Comparison of ENCODE assay signal across 2 cellular contexts in the genomic region with DNA sequence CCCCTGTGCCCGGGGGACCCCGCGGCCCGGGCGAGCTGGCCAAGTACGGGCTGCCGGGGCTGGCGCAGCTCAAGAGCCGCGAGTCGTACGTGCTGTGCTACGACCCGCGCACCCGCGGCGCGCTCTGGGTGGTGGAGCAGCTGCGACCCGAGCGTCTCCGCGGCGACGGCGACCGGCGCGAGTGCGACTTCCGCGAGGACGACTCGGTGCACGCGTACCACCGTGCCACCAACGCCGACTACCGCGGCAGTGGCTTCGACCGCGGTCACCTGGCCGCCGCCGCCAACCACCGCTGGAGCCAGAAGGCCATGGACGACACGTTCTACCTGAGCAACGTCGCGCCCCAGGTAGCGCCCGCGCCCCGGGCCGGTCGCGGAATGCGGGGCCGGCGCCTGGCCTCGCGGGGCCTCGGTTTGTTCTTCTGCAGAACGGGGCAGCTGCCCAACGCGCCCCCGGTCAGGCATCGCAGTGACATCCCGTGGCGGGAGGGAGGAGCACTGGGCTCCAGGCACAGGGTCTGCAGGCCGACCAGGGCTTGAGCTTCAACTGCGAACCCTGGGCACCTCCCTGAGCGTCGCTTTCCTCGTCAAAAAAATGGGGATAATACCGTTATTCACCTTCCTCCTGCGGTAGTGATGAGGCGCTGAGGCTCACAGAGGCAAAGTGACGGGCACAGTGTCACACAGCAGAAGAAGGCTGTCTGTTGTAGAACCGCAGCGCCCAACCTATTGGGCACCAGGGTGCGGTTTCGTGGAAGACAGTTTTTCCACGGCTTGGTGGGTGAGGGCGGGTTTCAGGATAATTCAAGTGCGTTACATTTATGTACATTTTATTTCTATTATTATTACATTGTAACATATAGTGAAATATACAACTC.
TF ChIP-seq lines count a peak whose summit lies in the region.

No MANE protein-coding gene starts in this region.

TF ChIP-seq in HEK293, 187 proteins besides CTCF, POLR2A, EP300 and RAD21 (continues in another document):
- TF ChIP-seq ZNF19 (tag by site-specific recombination; IDR thresholded peaks at IDR 0.05; ENCODE audit: low read depth) (no peak), KLF10 (tag by site-specific recombination; IDR thresholded peaks at IDR 0.05) (no peak), ZNF184 (tag by site-specific recombination; IDR thresholded peaks at IDR 0.05) (no peak), SP7 (tag by site-specific recombination; IDR thresholded peaks at IDR 0.05) (peak; percentile 14; the same call in 1 of the 2 replicates), KLF8 (tag by site-specific recombination; IDR thresholded peaks at IDR 0.05) (peak; percentile 11; the same call in 1 of the 2 replicates), ZSCAN30 (tag by site-specific recombination; IDR thresholded peaks at IDR 0.05) (0 out of 2 replicates have a peak, but pooled peaks have one; percentile 34), REPIN1 (tag by site-specific recombination; IDR thresholded peaks at IDR 0.05; ENCODE audit: low read depth) (no peak), ZNF768 (tag by site-specific recombination; IDR thresholded peaks at IDR 0.05) (0 out of 2 replicates have a peak, but pooled peaks have one; percentile 6), GLIS1 (tag by site-specific recombination; IDR thresholded peaks at IDR 0.05) (peak; percentile 50; the same call in 1 of the 2 replicates), ZNF501 (tag by site-specific recombination; IDR thresholded peaks at IDR 0.05) (no peak), ZBTB1 (tag by site-specific recombination; IDR thresholded peaks at IDR 0.05) (no peak)
- TF ChIP-seq, protein P1, sequence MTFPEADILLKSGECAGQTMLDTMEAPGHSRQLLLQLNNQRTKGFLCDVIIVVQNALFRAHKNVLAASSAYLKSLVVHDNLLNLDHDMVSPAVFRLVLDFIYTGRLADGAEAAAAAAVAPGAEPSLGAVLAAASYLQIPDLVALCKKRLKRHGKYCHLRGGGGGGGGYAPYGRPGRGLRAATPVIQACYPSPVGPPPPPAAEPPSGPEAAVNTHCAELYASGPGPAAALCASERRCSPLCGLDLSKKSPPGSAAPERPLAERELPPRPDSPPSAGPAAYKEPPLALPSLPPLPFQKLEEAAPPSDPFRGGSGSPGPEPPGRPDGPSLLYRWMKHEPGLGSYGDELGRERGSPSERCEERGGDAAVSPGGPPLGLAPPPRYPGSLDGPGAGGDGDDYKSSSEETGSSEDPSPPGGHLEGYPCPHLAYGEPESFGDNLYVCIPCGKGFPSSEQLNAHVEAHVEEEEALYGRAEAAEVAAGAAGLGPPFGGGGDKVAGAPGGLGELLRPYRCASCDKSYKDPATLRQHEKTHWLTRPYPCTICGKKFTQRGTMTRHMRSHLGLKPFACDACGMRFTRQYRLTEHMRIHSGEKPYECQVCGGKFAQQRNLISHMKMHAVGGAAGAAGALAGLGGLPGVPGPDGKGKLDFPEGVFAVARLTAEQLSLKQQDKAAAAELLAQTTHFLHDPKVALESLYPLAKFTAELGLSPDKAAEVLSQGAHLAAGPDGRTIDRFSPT (tag by site-specific recombination; IDR thresholded peaks at IDR 0.05): peak; percentile 46; the same call in 1 of the 2 replicates
- TF ChIP-seq, protein P2, sequence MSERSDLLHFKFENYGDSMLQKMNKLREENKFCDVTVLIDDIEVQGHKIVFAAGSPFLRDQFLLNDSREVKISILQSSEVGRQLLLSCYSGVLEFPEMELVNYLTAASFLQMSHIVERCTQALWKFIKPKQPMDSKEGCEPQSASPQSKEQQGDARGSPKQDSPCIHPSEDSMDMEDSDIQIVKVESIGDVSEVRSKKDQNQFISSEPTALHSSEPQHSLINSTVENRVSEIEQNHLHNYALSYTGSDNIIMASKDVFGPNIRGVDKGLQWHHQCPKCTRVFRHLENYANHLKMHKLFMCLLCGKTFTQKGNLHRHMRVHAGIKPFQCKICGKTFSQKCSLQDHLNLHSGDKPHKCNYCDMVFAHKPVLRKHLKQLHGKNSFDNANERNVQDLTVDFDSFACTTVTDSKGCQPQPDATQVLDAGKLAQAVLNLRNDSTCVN (tag by site-specific recombination; optimal IDR thresholded peaks at IDR 0.05): peak; percentile 96
- TF ChIP-seq, protein P3, sequence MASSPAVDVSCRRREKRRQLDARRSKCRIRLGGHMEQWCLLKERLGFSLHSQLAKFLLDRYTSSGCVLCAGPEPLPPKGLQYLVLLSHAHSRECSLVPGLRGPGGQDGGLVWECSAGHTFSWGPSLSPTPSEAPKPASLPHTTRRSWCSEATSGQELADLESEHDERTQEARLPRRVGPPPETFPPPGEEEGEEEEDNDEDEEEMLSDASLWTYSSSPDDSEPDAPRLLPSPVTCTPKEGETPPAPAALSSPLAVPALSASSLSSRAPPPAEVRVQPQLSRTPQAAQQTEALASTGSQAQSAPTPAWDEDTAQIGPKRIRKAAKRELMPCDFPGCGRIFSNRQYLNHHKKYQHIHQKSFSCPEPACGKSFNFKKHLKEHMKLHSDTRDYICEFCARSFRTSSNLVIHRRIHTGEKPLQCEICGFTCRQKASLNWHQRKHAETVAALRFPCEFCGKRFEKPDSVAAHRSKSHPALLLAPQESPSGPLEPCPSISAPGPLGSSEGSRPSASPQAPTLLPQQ (tag by site-specific recombination; IDR thresholded peaks at IDR 0.05): peak; percentile 51
- TF ChIP-seq, protein P4, sequence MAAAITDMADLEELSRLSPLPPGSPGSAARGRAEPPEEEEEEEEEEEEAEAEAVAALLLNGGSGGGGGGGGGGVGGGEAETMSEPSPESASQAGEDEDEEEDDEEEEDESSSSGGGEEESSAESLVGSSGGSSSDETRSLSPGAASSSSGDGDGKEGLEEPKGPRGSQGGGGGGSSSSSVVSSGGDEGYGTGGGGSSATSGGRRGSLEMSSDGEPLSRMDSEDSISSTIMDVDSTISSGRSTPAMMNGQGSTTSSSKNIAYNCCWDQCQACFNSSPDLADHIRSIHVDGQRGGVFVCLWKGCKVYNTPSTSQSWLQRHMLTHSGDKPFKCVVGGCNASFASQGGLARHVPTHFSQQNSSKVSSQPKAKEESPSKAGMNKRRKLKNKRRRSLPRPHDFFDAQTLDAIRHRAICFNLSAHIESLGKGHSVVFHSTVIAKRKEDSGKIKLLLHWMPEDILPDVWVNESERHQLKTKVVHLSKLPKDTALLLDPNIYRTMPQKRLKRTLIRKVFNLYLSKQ (tag by site-specific recombination; IDR thresholded peaks at IDR 0.05; ENCODE audit: borderline replicate concordance): no peak

TF ChIP-seq in endothelial cell of umbilical vein, 7 proteins besides CTCF, POLR2A, EP300 and RAD21:
- TF ChIP-seq JUN (IDR thresholded peaks at IDR 0.05; ENCODE audit: borderline replicate concordance, insufficient read depth, insufficient read length, low read depth) (no peak), MYC (IDR thresholded peaks at IDR 0.05; ENCODE audit: low read depth, low read length) (no peak), GATA2 (IDR thresholded peaks at IDR 0.05; ENCODE audit: insufficient read depth, insufficient read length, low read depth, low read length) (no peak), POLR2AphosphoS5 (IDR thresholded peaks at IDR 0.05; ENCODE audit: insufficient read depth, low read depth, low read length) (no peak), EZH2 (IDR thresholded peaks at IDR 0.05; ENCODE audit: borderline replicate concordance, low read depth, low read length, severe bottlenecking) (no peak), FOS (IDR thresholded peaks at IDR 0.05; ENCODE audit: borderline replicate concordance, insufficient read depth, low read length) (no peak)
- TF ChIP-seq, protein P5, sequence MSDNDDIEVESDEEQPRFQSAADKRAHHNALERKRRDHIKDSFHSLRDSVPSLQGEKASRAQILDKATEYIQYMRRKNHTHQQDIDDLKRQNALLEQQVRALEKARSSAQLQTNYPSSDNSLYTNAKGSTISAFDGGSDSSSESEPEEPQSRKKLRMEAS (IDR thresholded peaks at IDR 0.05; ENCODE audit: insufficient read depth, insufficient read length): no peak
